In the genomic region with DNA sequence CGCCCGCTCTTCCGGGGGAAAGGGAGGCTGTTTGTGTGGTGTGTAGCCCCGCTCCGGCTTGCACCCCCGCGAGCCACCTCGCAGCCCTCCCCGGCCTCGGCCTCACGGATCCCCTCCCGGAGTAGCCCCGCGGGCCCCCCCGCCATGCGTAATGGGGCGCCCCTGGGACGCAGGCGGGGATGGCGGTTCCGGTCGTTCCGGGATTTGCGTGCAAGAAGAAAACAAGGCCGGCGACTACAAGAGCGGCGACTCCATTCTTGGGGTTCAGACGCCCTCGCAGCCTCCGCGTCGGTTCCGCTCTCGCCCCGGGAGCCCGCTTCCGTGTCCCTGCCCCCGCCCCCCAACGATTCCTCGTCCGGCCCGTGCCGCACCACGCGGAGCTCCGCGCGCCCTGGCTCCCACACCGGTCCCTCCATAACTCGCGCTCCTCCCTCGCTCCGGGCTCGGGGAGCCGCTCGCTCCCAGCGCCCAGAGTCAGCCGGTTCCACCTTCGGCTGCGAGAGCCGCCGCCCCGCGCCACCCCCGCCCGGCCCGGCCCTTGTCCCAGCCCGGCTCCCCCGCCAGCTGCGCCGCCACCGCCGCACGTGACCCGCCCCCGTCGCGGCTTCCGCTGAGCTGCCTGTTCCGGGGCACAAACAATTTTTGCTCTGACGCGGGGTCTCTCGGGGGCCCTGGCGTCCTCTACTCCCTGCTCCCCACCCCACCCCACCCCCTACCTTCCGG, we compare ENCODE assay signal across 1 cellular context.
TF ChIP-seq lines count a peak whose summit lies in the region.

No MANE protein-coding gene starts in this region.

TF ChIP-seq in HepG2, 621 proteins besides CTCF, POLR2A, EP300 and RAD21 (continued from another document and continues in another):
- TF ChIP-seq, protein P1, sequence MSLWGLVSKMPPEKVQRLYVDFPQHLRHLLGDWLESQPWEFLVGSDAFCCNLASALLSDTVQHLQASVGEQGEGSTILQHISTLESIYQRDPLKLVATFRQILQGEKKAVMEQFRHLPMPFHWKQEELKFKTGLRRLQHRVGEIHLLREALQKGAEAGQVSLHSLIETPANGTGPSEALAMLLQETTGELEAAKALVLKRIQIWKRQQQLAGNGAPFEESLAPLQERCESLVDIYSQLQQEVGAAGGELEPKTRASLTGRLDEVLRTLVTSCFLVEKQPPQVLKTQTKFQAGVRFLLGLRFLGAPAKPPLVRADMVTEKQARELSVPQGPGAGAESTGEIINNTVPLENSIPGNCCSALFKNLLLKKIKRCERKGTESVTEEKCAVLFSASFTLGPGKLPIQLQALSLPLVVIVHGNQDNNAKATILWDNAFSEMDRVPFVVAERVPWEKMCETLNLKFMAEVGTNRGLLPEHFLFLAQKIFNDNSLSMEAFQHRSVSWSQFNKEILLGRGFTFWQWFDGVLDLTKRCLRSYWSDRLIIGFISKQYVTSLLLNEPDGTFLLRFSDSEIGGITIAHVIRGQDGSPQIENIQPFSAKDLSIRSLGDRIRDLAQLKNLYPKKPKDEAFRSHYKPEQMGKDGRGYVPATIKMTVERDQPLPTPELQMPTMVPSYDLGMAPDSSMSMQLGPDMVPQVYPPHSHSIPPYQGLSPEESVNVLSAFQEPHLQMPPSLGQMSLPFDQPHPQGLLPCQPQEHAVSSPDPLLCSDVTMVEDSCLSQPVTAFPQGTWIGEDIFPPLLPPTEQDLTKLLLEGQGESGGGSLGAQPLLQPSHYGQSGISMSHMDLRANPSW (CRISPR knock-in tag; IDR thresholded peaks at IDR 0.05; ENCODE audit: borderline replicate concordance) = no peak
- TF ChIP-seq, protein P2, sequence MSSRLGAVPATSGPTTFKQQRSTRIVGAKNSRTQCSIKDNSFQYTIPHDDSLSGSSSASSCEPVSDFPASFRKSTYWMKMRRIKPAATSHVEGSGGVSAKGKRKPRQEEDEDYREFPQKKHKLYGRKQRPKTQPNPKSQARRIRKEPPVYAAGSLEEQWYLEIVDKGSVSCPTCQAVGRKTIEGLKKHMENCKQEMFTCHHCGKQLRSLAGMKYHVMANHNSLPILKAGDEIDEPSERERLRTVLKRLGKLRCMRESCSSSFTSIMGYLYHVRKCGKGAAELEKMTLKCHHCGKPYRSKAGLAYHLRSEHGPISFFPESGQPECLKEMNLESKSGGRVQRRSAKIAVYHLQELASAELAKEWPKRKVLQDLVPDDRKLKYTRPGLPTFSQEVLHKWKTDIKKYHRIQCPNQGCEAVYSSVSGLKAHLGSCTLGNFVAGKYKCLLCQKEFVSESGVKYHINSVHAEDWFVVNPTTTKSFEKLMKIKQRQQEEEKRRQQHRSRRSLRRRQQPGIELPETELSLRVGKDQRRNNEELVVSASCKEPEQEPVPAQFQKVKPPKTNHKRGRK (CRISPR knock-in tag; IDR thresholded peaks at IDR 0.05) = no peak
- no peak for TF ChIP-seq CHD2 (IDR thresholded peaks at IDR 0.05; ENCODE audit: low read depth, low read length)
- TF ChIP-seq ONECUT2 (CRISPR knock-in tag; IDR thresholded peaks at IDR 0.05) = no peak
- TF ChIP-seq, protein P3, sequence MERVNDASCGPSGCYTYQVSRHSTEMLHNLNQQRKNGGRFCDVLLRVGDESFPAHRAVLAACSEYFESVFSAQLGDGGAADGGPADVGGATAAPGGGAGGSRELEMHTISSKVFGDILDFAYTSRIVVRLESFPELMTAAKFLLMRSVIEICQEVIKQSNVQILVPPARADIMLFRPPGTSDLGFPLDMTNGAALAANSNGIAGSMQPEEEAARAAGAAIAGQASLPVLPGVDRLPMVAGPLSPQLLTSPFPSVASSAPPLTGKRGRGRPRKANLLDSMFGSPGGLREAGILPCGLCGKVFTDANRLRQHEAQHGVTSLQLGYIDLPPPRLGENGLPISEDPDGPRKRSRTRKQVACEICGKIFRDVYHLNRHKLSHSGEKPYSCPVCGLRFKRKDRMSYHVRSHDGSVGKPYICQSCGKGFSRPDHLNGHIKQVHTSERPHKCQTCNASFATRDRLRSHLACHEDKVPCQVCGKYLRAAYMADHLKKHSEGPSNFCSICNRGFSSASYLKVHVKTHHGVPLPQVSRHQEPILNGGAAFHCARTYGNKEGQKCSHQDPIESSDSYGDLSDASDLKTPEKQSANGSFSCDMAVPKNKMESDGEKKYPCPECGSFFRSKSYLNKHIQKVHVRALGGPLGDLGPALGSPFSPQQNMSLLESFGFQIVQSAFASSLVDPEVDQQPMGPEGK (CRISPR knock-in tag; IDR thresholded peaks at IDR 0.05) = peak; percentile 67
- TF ChIP-seq ELF1 (CRISPR knock-in tag; IDR thresholded peaks at IDR 0.05) = no peak
- TF ChIP-seq, protein P4, sequence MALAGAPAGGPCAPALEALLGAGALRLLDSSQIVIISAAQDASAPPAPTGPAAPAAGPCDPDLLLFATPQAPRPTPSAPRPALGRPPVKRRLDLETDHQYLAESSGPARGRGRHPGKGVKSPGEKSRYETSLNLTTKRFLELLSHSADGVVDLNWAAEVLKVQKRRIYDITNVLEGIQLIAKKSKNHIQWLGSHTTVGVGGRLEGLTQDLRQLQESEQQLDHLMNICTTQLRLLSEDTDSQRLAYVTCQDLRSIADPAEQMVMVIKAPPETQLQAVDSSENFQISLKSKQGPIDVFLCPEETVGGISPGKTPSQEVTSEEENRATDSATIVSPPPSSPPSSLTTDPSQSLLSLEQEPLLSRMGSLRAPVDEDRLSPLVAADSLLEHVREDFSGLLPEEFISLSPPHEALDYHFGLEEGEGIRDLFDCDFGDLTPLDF (CRISPR knock-in tag; IDR thresholded peaks at IDR 0.05) = no peak
- peak; percentile 45; the same call in 1 of the 2 replicates for TF ChIP-seq NR2C2 (CRISPR knock-in tag; IDR thresholded peaks at IDR 0.05; ENCODE audit: borderline replicate concordance)
- TF ChIP-seq SNAI1 (CRISPR knock-in tag; IDR thresholded peaks at IDR 0.05; ENCODE audit: borderline replicate concordance) = 0 out of 2 replicates have a peak, but pooled peaks have one; percentile 34
- peak; percentile 10 for TF ChIP-seq HNRNPK (IDR thresholded peaks at IDR 0.05; ENCODE audit: low read depth, low read length, poor library complexity, severe bottlenecking)
- no peak for TF ChIP-seq REL (CRISPR knock-in tag; conservative IDR thresholded peaks at IDR 0.05)
- TF ChIP-seq, protein P5, sequence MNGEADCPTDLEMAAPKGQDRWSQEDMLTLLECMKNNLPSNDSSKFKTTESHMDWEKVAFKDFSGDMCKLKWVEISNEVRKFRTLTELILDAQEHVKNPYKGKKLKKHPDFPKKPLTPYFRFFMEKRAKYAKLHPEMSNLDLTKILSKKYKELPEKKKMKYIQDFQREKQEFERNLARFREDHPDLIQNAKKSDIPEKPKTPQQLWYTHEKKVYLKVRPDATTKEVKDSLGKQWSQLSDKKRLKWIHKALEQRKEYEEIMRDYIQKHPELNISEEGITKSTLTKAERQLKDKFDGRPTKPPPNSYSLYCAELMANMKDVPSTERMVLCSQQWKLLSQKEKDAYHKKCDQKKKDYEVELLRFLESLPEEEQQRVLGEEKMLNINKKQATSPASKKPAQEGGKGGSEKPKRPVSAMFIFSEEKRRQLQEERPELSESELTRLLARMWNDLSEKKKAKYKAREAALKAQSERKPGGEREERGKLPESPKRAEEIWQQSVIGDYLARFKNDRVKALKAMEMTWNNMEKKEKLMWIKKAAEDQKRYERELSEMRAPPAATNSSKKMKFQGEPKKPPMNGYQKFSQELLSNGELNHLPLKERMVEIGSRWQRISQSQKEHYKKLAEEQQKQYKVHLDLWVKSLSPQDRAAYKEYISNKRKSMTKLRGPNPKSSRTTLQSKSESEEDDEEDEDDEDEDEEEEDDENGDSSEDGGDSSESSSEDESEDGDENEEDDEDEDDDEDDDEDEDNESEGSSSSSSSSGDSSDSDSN (CRISPR knock-in tag; IDR thresholded peaks at IDR 0.05) = peak; percentile 32
- no peak for TF ChIP-seq GATAD1 (CRISPR knock-in tag; IDR thresholded peaks at IDR 0.05)
- peak; percentile 65 for TF ChIP-seq GABPB1 (CRISPR knock-in tag; IDR thresholded peaks at IDR 0.05)
- 0 out of 2 replicates have a peak, but pooled peaks have one; percentile 12 for TF ChIP-seq ZC3H4 (CRISPR knock-in tag; IDR thresholded peaks at IDR 0.05; ENCODE audit: borderline replicate concordance)
- TF ChIP-seq ARNT2 (CRISPR knock-in tag; IDR thresholded peaks at IDR 0.05; ENCODE audit: low read depth) = no peak
- peak; percentile 12; the same call in 1 of the 2 replicates for TF ChIP-seq MYC (CRISPR knock-in tag; IDR thresholded peaks at IDR 0.05; ENCODE audit: borderline replicate concordance)
- TF ChIP-seq CENPX (CRISPR knock-in tag; IDR thresholded peaks at IDR 0.05) = no peak
- TF ChIP-seq PCBP1 (IDR thresholded peaks at IDR 0.05; ENCODE audit: borderline replicate concordance, low read depth, low read length) = 0 out of 2 replicates have a peak, but pooled peaks have one; percentile 5
- TF ChIP-seq JUN (CRISPR knock-in tag; IDR thresholded peaks at IDR 0.05) = no peak
- TF ChIP-seq SP1 (IDR thresholded peaks at IDR 0.05) = no peak
- no peak for TF ChIP-seq SP1 (CRISPR knock-in tag; IDR thresholded peaks at IDR 0.05)
- TF ChIP-seq ZNF879 (CRISPR knock-in tag; IDR thresholded peaks at IDR 0.05) = peak; percentile 33; the same call in 1 of the 2 replicates
- no peak for TF ChIP-seq TBX2 (CRISPR knock-in tag; IDR thresholded peaks at IDR 0.05; ENCODE audit: borderline replicate concordance)
- TF ChIP-seq ZNF263 (CRISPR knock-in tag; IDR thresholded peaks at IDR 0.05) = no peak
- TF ChIP-seq ZSCAN21 (CRISPR knock-in tag; IDR thresholded peaks at IDR 0.05; ENCODE audit: borderline replicate concordance) = no peak
- TF ChIP-seq HIVEP1 (CRISPR knock-in tag; IDR thresholded peaks at IDR 0.05) = no peak
- no peak for TF ChIP-seq SOX6 (IDR thresholded peaks at IDR 0.05)
- TF ChIP-seq SOX6 (CRISPR knock-in tag; IDR thresholded peaks at IDR 0.05) = no peak
- TF ChIP-seq, protein P6, sequence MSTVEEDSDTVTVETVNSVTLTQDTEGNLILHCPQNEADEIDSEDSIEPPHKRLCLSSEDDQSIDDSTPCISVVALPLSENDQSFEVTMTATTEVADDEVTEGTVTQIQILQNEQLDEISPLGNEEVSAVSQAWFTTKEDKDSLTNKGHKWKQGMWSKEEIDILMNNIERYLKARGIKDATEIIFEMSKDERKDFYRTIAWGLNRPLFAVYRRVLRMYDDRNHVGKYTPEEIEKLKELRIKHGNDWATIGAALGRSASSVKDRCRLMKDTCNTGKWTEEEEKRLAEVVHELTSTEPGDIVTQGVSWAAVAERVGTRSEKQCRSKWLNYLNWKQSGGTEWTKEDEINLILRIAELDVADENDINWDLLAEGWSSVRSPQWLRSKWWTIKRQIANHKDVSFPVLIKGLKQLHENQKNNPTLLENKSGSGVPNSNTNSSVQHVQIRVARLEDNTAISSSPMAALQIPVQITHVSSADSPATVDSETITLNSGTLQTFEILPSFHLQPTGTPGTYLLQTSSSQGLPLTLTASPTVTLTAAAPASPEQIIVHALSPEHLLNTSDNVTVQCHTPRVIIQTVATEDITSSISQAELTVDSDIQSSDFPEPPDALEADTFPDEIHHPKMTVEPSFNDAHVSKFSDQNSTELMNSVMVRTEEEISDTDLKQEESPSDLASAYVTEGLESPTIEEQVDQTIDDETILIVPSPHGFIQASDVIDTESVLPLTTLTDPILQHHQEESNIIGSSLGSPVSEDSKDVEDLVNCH (CRISPR knock-in tag; IDR thresholded peaks at IDR 0.05) = no peak
- TF ChIP-seq, protein P7, sequence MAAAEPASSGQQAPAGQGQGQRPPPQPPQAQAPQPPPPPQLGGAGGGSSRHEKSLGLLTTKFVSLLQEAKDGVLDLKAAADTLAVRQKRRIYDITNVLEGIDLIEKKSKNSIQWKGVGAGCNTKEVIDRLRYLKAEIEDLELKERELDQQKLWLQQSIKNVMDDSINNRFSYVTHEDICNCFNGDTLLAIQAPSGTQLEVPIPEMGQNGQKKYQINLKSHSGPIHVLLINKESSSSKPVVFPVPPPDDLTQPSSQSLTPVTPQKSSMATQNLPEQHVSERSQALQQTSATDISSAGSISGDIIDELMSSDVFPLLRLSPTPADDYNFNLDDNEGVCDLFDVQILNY (CRISPR knock-in tag; conservative IDR thresholded peaks at IDR 0.05) = no peak
- TF ChIP-seq AGO1 (IDR thresholded peaks at IDR 0.05; ENCODE audit: low read depth, low read length, poor library complexity, severe bottlenecking) = no peak
- TF ChIP-seq, protein P8, sequence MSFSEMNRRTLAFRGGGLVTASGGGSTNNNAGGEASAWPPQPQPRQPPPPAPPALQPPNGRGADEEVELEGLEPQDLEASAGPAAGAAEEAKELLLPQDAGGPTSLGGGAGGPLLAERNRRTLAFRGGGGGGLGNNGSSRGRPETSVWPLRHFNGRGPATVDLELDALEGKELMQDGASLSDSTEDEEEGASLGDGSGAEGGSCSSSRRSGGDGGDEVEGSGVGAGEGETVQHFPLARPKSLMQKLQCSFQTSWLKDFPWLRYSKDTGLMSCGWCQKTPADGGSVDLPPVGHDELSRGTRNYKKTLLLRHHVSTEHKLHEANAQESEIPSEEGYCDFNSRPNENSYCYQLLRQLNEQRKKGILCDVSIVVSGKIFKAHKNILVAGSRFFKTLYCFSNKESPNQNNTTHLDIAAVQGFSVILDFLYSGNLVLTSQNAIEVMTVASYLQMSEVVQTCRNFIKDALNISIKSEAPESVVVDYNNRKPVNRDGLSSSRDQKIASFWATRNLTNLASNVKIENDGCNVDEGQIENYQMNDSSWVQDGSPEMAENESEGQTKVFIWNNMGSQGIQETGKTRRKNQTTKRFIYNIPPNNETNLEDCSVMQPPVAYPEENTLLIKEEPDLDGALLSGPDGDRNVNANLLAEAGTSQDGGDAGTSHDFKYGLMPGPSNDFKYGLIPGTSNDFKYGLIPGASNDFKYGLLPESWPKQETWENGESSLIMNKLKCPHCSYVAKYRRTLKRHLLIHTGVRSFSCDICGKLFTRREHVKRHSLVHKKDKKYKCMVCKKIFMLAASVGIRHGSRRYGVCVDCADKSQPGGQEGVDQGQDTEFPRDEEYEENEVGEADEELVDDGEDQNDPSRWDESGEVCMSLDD (CRISPR knock-in tag; IDR thresholded peaks at IDR 0.05; ENCODE audit: borderline replicate concordance) = peak; percentile 74
- no peak for TF ChIP-seq KLF11 (CRISPR knock-in tag; IDR thresholded peaks at IDR 0.05)
- no peak; the same call in 1 of the 2 replicates for TF ChIP-seq ZNF543 (CRISPR knock-in tag; IDR thresholded peaks at IDR 0.05)
- TF ChIP-seq, protein P9, sequence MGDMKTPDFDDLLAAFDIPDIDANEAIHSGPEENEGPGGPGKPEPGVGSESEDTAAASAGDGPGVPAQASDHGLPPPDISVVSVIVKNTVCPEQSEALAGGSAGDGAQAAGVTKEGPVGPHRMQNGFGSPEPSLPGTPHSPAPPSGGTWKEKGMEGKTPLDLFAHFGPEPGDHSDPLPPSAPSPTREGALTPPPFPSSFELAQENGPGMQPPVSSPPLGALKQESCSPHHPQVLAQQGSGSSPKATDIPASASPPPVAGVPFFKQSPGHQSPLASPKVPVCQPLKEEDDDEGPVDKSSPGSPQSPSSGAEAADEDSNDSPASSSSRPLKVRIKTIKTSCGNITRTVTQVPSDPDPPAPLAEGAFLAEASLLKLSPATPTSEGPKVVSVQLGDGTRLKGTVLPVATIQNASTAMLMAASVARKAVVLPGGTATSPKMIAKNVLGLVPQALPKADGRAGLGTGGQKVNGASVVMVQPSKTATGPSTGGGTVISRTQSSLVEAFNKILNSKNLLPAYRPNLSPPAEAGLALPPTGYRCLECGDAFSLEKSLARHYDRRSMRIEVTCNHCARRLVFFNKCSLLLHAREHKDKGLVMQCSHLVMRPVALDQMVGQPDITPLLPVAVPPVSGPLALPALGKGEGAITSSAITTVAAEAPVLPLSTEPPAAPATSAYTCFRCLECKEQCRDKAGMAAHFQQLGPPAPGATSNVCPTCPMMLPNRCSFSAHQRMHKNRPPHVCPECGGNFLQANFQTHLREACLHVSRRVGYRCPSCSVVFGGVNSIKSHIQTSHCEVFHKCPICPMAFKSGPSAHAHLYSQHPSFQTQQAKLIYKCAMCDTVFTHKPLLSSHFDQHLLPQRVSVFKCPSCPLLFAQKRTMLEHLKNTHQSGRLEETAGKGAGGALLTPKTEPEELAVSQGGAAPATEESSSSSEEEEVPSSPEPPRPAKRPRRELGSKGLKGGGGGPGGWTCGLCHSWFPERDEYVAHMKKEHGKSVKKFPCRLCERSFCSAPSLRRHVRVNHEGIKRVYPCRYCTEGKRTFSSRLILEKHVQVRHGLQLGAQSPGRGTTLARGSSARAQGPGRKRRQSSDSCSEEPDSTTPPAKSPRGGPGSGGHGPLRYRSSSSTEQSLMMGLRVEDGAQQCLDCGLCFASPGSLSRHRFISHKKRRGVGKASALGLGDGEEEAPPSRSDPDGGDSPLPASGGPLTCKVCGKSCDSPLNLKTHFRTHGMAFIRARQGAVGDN (CRISPR knock-in tag; IDR thresholded peaks at IDR 0.05) = no peak
